Comparison of ENCODE assay signal across 19 cellular contexts in genomic region chr6:125533710-125534397, GRCh38.
DNase-seq lines count a peak whose midpoint lies in the region; ATAC-seq, FAIRE-seq and TF ChIP-seq lines count a peak whose summit lies in the region.
"Had no signal": no experiment of that assay in that cellular context is flagged by ENCODE, and none has a peak within 500 bp of the region (broad histone marks: within the 10 kb centered on the region; RNA-seq: fewer than 3 reads in every experiment).

No MANE protein-coding gene starts in this region.

- peak overlapping the region; percentile 85 for H3K4me2 ChIP-seq in astrocyte (ENCODE audit: low read length)

- H3K4me3 ChIP-seq in astrocyte (ENCODE audit: insufficient read depth, low read depth, low read length): peak overlapping the region; percentile 34
- H3K4me3 ChIP-seq in iPS-20b (ENCODE audit: low read length): peak overlapping the region; percentile 33; the same call in 1 of the 2 replicates
- no peak overlapping the region for H3K4me3 ChIP-seq in naive thymus-derived CD4-positive, alpha-beta T cell (ENCODE audit: low read length)
- H3K4me3 ChIP-seq: cardiac muscle cell had no signal

- intact Hi-C loops in naive thymus-derived CD4-positive, alpha-beta T cell (cut with micrococcal nuclease): no loop called here

- H2AFZ ChIP-seq in astrocyte (ENCODE audit: low read depth, low read length): peak overlapping the region; percentile 82

- H3K9ac ChIP-seq in astrocyte (ENCODE audit: low read length): peak overlapping the region; percentile 52
- peak overlapping the region; percentile 13; the same call in 1 of the 2 replicates for H3K9ac ChIP-seq in iPS-20b (ENCODE audit: low read depth, low read length)

- no peak for FAIRE-seq in astrocyte (lab: Jason Lieb, UNC)
- FAIRE-seq: GM18507 had no signal

- H3K4me1 ChIP-seq in astrocyte (ENCODE audit: insufficient read depth, low read length) (peaks cover 7% of the 10 kb centered on the region), iPS-20b (ENCODE audit: insufficient read depth, low read length) (peaks cover 24% of the 10 kb centered on the region; the same call in 1 of the 2 replicates)
- no peaks in the 10 kb centered on the region for H3K4me1 ChIP-seq in naive thymus-derived CD4-positive, alpha-beta T cell (ENCODE audit: control insufficient read depth in 2 of 2, insufficient read depth in 2 of 2, low read length in 2 of 2)
- H3K4me1 ChIP-seq: BE2C had no signal

- no peak for TF ChIP-seq CTCF in astrocyte (IDR thresholded peaks at IDR 0.05; ENCODE audit: insufficient read depth, low read depth, low read length)

- DNase-seq in HT1080 (ENCODE audit: low read depth) (peak; percentile 70), astrocyte (ENCODE audit: low read depth) (no peak), renal cortical epithelial cell (ENCODE audit: low read depth) (peak; percentile 28), COR-L47 (lab: John Stamatoyannopoulos, UW) (no peak), inferior parietal cortex (ENCODE audit: extremely low spot score) (no peak)
- DNase-seq in naive thymus-derived CD4-positive, alpha-beta T cell: no peak
- DNase-seq: activated CD4-positive, alpha-beta T cell treated with anti-CD3 and anti-CD28 coated beads, Interleukin-2, amount 50 U/mL, for 4 hours; BE2C; GDM1; NCI-H2171; nucleus accumbens; stimulated activated CD4-positive, alpha-beta T cell treated with anti-CD3 and anti-CD28 coated beads, Interleukin-2, amount 100 ng/mL, for 24 hours had no signal

- no peak for ATAC-seq in naive thymus-derived CD4-positive, alpha-beta T cell
- ATAC-seq in HG03460 (IDR thresholded peaks at IDR 0.05; ENCODE audit: unreplicated experiment): no peak
- ATAC-seq: esophagus mucosa; stimulated activated effector memory CD8-positive, alpha-beta T cell treated with anti-CD3 and anti-CD28 coated beads, Interleukin-12 subunit alpha, Interleukin-12 subunit beta, amount 100 ng/mL, for 72 hours had no signal

- peaks cover 2% of the 10 kb centered on the region for H3K27me3 Mint-ChIP-seq in astrocyte (ENCODE audit: low read depth, unreplicated experiment)
- H3K27me3 Mint-ChIP-seq in naive thymus-derived CD4-positive, alpha-beta T cell: peaks cover 50 to 76% (median 67%) of the 10 kb centered on the region in 5 donors

- H3K9me3 Mint-ChIP-seq in astrocyte (ENCODE audit: unreplicated experiment): no peaks in the 10 kb centered on the region
- H3K9me3 Mint-ChIP-seq in naive thymus-derived CD4-positive, alpha-beta T cell: no peaks in the 10 kb centered on the region
- H3K9me3 Mint-ChIP-seq: activated T-helper 2 cell treated with anti-CD3 and anti-CD28 coated beads, Interferon-gamma antibody, Interleukin-2, Interleukin-4, amounts not matched to agents 10 μg/mL and 5 μg/mL and 100 μg/mL, durations not matched to agents 14 hours and 24 hours and 36 hours; stimulated activated effector memory CD8-positive, alpha-beta T cell treated with anti-CD3 and anti-CD28 coated beads, Interleukin-12 subunit alpha, Interleukin-12 subunit beta, amount 100 ng/mL, for 72 hours had no signal

- H3K36me3 ChIP-seq in astrocyte (ENCODE audit: insufficient read depth, low read length) (no peaks in the 10 kb centered on the region), iPS-20b (ENCODE audit: insufficient read depth, low read depth, low read length) (no peaks in the 10 kb centered on the region)
- H3K36me3 ChIP-seq in naive thymus-derived CD4-positive, alpha-beta T cell (ENCODE audit: control insufficient read depth in 2 of 3, insufficient read depth in 3 of 3, low read length in 3 of 3): no peaks in the 10 kb centered on the region
- H3K36me3 ChIP-seq: BE2C, cardiac muscle cell had no signal

- CTCF ChIA-PET in naive thymus-derived CD4-positive, alpha-beta T cell (lab: Charles Lee): no interaction called here

- no peak overlapping the region for H3K4me3 Mint-ChIP-seq in astrocyte (ENCODE audit: unreplicated experiment)
- H3K4me3 Mint-ChIP-seq in naive thymus-derived CD4-positive, alpha-beta T cell: no peak overlapping the region
- H3K4me3 Mint-ChIP-seq: stimulated activated effector memory CD8-positive, alpha-beta T cell treated with anti-CD3 and anti-CD28 coated beads, Interleukin-12 subunit alpha, Interleukin-12 subunit beta, amount 100 ng/mL, for 72 hours had no signal

- H3K9me3 ChIP-seq in astrocyte (ENCODE audit: insufficient read depth, low read depth, low read length): no peaks in the 10 kb centered on the region
- H3K9me3 ChIP-seq in iPS-20b (ENCODE audit: insufficient read depth, low read depth, low read length): no peaks in the 10 kb centered on the region
- no peaks in the 10 kb centered on the region for H3K9me3 ChIP-seq in naive thymus-derived CD4-positive, alpha-beta T cell (ENCODE audit: control insufficient read depth in 2 of 3, low read length in 3 of 3)
- H3K9me3 ChIP-seq: BE2C had no signal

- H3K36me3 Mint-ChIP-seq in astrocyte (ENCODE audit: low read depth, unreplicated experiment): no peaks in the 10 kb centered on the region
- H3K36me3 Mint-ChIP-seq in naive thymus-derived CD4-positive, alpha-beta T cell: no peaks in the 10 kb centered on the region
- H3K36me3 Mint-ChIP-seq: stimulated activated effector memory CD8-positive, alpha-beta T cell treated with anti-CD3 and anti-CD28 coated beads, Interleukin-12 subunit alpha, Interleukin-12 subunit beta, amount 100 ng/mL, for 72 hours had no signal

- no peaks in the 10 kb centered on the region for H3K27me3 ChIP-seq in astrocyte (ENCODE audit: insufficient read depth, low read length)
- H3K27me3 ChIP-seq in iPS-20b (ENCODE audit: insufficient read depth, low read length): peaks cover 9% of the 10 kb centered on the region; the same call in 1 of the 2 replicates
- peaks cover 0 to 3% of the 10 kb centered on the region in 2 donors for H3K27me3 ChIP-seq in naive thymus-derived CD4-positive, alpha-beta T cell (ENCODE audit: control insufficient read depth in 2 of 2, insufficient read depth in 2 of 2, low read length in 2 of 2)
- H3K27me3 ChIP-seq: cardiac muscle cell had no signal

- H4K20me1 ChIP-seq in astrocyte (ENCODE audit: insufficient read depth, low read length): no peaks in the 10 kb centered on the region

- H3K4me1 Mint-ChIP-seq in astrocyte (ENCODE audit: low read depth, unreplicated experiment): peaks cover 14% of the 10 kb centered on the region
- peaks cover 0 to 10% (median 3%) of the 10 kb centered on the region in 7 donors for H3K4me1 Mint-ChIP-seq in naive thymus-derived CD4-positive, alpha-beta T cell
- H3K4me1 Mint-ChIP-seq: stimulated activated effector memory CD8-positive, alpha-beta T cell treated with anti-CD3 and anti-CD28 coated beads, Interleukin-12 subunit alpha, Interleukin-12 subunit beta, amount 100 ng/mL, for 72 hours had no signal

- POLR2A ChIA-PET in naive thymus-derived CD4-positive, alpha-beta T cell (lab: Charles Lee): interaction anchor here (0.5 kb wide), 1 partner anchor 57 kb away, joined by 3 read pairs; no protein-coding TSS in a partner anchor

- no peaks in the 10 kb centered on the region for H3K79me2 ChIP-seq in astrocyte (ENCODE audit: insufficient read depth, low read length)

- H3K27ac ChIP-seq in astrocyte (ENCODE audit: low read depth, low read length) (no peak overlapping the region), iPS-20b (ENCODE audit: low read length) (no peak overlapping the region)
- no peak overlapping the region for H3K27ac ChIP-seq in naive thymus-derived CD4-positive, alpha-beta T cell (ENCODE audit: low read depth, low read length)
- H3K27ac ChIP-seq: cardiac muscle cell had no signal

- no peak overlapping the region for H3K27ac Mint-ChIP-seq in astrocyte (ENCODE audit: unreplicated experiment)
- no peak overlapping the region for H3K27ac Mint-ChIP-seq in naive thymus-derived CD4-positive, alpha-beta T cell
- H3K27ac Mint-ChIP-seq: activated T-helper 2 cell treated with anti-CD3 and anti-CD28 coated beads, Interferon-gamma antibody, Interleukin-2, Interleukin-4, amounts not matched to agents 10 μg/mL and 5 μg/mL and 100 μg/mL, durations not matched to agents 14 hours and 24 hours and 36 hours; stimulated activated effector memory CD8-positive, alpha-beta T cell treated with anti-CD3 and anti-CD28 coated beads, Interleukin-12 subunit alpha, Interleukin-12 subunit beta, amount 100 ng/mL, for 72 hours had no signal

Comparison
In these comparisons a context has a peak if more than half of its experiments do, and no peak if none do; other contexts are left out.
1. DNase-seq: peak in HT1080 (single experiment) and renal cortical epithelial cell (single experiment); none in astrocyte (single experiment), naive thymus-derived CD4-positive, alpha-beta T cell (0 of 9), COR-L47 (single experiment) and inferior parietal cortex (single experiment).